ENCODE assay signal across 1 cellular context in genomic region chr22:18001040-18001893, GRCh38.
A peak's percentile ranks its signal among the peaks of the same experiment; 100 is the strongest.
TF ChIP-seq lines count a peak whose summit lies in the region.

No MANE protein-coding gene starts in this region.

TF ChIP-seq in K562, 482 proteins besides CTCF, POLR2A, EP300 and RAD21 (continued from another document and continues in another):
- 0 out of 2 replicates have a peak, but pooled peaks have one; percentile 45 for TF ChIP-seq ZSCAN29 (IDR thresholded peaks at IDR 0.05)
- 0 out of 2 replicates have a peak, but pooled peaks have one; percentile 56 for TF ChIP-seq ZNF644 (tag; IDR thresholded peaks at IDR 0.05; ENCODE audit: low read depth)
- TF ChIP-seq ETS1 (conservative IDR thresholded peaks at IDR 0.05; ENCODE audit: control insufficient read depth, low read depth, low read length), result no peak; the same call in 1 of the 2 replicates
- TF ChIP-seq MEF2A (IDR thresholded peaks at IDR 0.05; ENCODE audit: control insufficient read depth, low read depth, low read length), result no peak
- TF ChIP-seq SMARCB1 (IDR thresholded peaks at IDR 0.05; ENCODE audit: insufficient read length, low read depth), result no peak
- TF ChIP-seq KHSRP (IDR thresholded peaks at IDR 0.05), result no peak
- TF ChIP-seq CHCHD3 (CRISPR knock-in tag; IDR thresholded peaks at IDR 0.05), result peak; percentile 61; the same call in 1 of the 2 replicates
- TF ChIP-seq ZFP30 (CRISPR knock-in tag; IDR thresholded peaks at IDR 0.05; ENCODE audit: borderline replicate concordance), result no peak
- peak; percentile 61 to 85; a peak in 3 of 4 replicates for TF ChIP-seq UBTF (IDR thresholded peaks at IDR 0.05; ENCODE audit: borderline replicate concordance in 1 of 2, low read depth in 2 of 2, low read length in 2 of 2)
- no peak for TF ChIP-seq ZNF407 (IDR thresholded peaks at IDR 0.05; ENCODE audit: low read depth)
- peak; percentile 89 for TF ChIP-seq SMAD4 (CRISPR knock-in tag; conservative IDR thresholded peaks at IDR 0.05)
- peak; percentile 86; the same call in 1 of the 2 replicates for TF ChIP-seq PHF8 (IDR thresholded peaks at IDR 0.05; ENCODE audit: borderline replicate concordance, low read length)
- TF ChIP-seq PREB (CRISPR knock-in tag; IDR thresholded peaks at IDR 0.05), result no peak
- peak; percentile 88 for TF ChIP-seq CCNT2 (IDR thresholded peaks at IDR 0.05; ENCODE audit: borderline replicate concordance, extremely low read depth, insufficient read length, low read depth, low read length)
- TF ChIP-seq ZNF431 (CRISPR knock-in tag; IDR thresholded peaks at IDR 0.05), result peak; percentile 63; the same call in 1 of the 2 replicates
- peak; percentile 90 for TF ChIP-seq CXXC5 (CRISPR knock-in tag; IDR thresholded peaks at IDR 0.05)
- TF ChIP-seq EP400 (IDR thresholded peaks at IDR 0.05), result peak; percentile 92
- TF ChIP-seq THAP12 (CRISPR knock-in tag; IDR thresholded peaks at IDR 0.05), result peak; percentile 63; the same call in 1 of the 2 replicates
- TF ChIP-seq ZNF143 (CRISPR knock-in tag; IDR thresholded peaks at IDR 0.05), result no peak
- peak; percentile 11 for TF ChIP-seq SOX6 (IDR thresholded peaks at IDR 0.05)
- no peak; the same call in 1 of the 2 replicates for TF ChIP-seq NR3C1 (CRISPR knock-in tag; IDR thresholded peaks at IDR 0.05)
- TF ChIP-seq SMARCA5 (IDR thresholded peaks at IDR 0.05), result no peak
- no peak for TF ChIP-seq HNRNPK (IDR thresholded peaks at IDR 0.05; ENCODE audit: low read depth, low read length, poor library complexity, severe bottlenecking)
- peak; percentile 83; the same call in 1 of the 2 replicates for TF ChIP-seq XRCC5 (IDR thresholded peaks at IDR 0.05; ENCODE audit: low read depth, low read length)
- 0 out of 2 replicates have a peak, but pooled peaks have one; percentile 3 for TF ChIP-seq KLF16 (IDR thresholded peaks at IDR 0.05)
- peak; percentile 99 for TF ChIP-seq POLR2G (IDR thresholded peaks at IDR 0.05; ENCODE audit: low read depth, low read length)
- TF ChIP-seq TFAM (CRISPR knock-in tag; conservative IDR thresholded peaks at IDR 0.05), result no peak
- no peak for TF ChIP-seq COPS2 (conservative IDR thresholded peaks at IDR 0.05)
- TF ChIP-seq CHD1 (IDR thresholded peaks at IDR 0.05; ENCODE audit: low read length), result peak; percentile 88
- TF ChIP-seq BRF1 (IDR thresholded peaks at IDR 0.05; ENCODE audit: borderline replicate concordance, extremely low read depth, insufficient read length), result no peak
- TF ChIP-seq RBFOX2 (IDR thresholded peaks at IDR 0.05; ENCODE audit: low read depth, low read length), result peak; percentile 96
- no peak for TF ChIP-seq MAFK (IDR thresholded peaks at IDR 0.05; ENCODE audit: low read length)
- peak; percentile 15; the same call in 1 of the 2 replicates for TF ChIP-seq CREM (IDR thresholded peaks at IDR 0.05; ENCODE audit: low read depth)
- TF ChIP-seq CTBP1 (IDR thresholded peaks at IDR 0.05; ENCODE audit: borderline replicate concordance), result peak; percentile 100
- TF ChIP-seq SPI1 (IDR thresholded peaks at IDR 0.05; ENCODE audit: borderline replicate concordance, low read depth, low read length), result no peak
- peak; percentile 71; the same call in 1 of the 2 replicates for TF ChIP-seq ZNF583 (CRISPR knock-in tag; IDR thresholded peaks at IDR 0.05)
- no peak for TF ChIP-seq SRSF1 (IDR thresholded peaks at IDR 0.05; ENCODE audit: low read depth, low read length)
- TF ChIP-seq AFF1 (IDR thresholded peaks at IDR 0.05; ENCODE audit: low read depth in 1 of 2, partially characterized antibody in 2 of 2), result no peak
- no peak for TF ChIP-seq ARID2 (IDR thresholded peaks at IDR 0.05)
- no peak for TF ChIP-seq ZNF699 (CRISPR knock-in tag; IDR thresholded peaks at IDR 0.05; ENCODE audit: insufficient replicate concordance)
- TF ChIP-seq ERF (CRISPR knock-in tag; IDR thresholded peaks at IDR 0.05), result peak; percentile 54; the same call in 1 of the 2 replicates
- no peak for TF ChIP-seq NELFE (IDR thresholded peaks at IDR 0.05; ENCODE audit: insufficient read depth, insufficient read length)
- no peak for TF ChIP-seq ZNF175 (CRISPR knock-in tag; IDR thresholded peaks at IDR 0.05; ENCODE audit: low read depth)
- no peak for TF ChIP-seq TBL1XR1 (IDR thresholded peaks at IDR 0.05; ENCODE audit: low read length in 2 of 2)
